1 cellular context compared by ENCODE assay signal in the genomic region with DNA sequence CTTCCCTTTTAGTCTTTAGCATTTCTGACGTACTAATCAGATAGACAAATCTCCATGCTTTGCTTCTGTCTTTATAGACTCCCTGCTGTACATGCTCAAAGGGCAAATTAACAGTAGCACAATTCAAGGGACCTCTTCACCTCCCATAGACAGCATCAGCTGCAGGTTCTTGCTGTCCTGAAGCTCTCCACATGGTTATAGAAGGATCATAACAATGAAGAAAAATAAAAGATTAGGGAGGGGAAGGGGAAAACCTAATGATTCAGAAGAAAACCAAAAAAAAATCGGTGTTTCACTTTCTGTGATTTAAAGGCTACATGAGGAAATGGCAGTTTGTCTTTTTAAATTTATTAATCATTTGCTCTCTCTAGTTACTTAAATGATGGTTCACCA.
TF ChIP-seq lines count a peak whose summit lies in the region.

No MANE protein-coding gene starts in this region.

TF ChIP-seq in GM12878, 131 proteins besides CTCF, POLR2A, EP300 and RAD21 (continued from another document):
- TF ChIP-seq, protein P1, sequence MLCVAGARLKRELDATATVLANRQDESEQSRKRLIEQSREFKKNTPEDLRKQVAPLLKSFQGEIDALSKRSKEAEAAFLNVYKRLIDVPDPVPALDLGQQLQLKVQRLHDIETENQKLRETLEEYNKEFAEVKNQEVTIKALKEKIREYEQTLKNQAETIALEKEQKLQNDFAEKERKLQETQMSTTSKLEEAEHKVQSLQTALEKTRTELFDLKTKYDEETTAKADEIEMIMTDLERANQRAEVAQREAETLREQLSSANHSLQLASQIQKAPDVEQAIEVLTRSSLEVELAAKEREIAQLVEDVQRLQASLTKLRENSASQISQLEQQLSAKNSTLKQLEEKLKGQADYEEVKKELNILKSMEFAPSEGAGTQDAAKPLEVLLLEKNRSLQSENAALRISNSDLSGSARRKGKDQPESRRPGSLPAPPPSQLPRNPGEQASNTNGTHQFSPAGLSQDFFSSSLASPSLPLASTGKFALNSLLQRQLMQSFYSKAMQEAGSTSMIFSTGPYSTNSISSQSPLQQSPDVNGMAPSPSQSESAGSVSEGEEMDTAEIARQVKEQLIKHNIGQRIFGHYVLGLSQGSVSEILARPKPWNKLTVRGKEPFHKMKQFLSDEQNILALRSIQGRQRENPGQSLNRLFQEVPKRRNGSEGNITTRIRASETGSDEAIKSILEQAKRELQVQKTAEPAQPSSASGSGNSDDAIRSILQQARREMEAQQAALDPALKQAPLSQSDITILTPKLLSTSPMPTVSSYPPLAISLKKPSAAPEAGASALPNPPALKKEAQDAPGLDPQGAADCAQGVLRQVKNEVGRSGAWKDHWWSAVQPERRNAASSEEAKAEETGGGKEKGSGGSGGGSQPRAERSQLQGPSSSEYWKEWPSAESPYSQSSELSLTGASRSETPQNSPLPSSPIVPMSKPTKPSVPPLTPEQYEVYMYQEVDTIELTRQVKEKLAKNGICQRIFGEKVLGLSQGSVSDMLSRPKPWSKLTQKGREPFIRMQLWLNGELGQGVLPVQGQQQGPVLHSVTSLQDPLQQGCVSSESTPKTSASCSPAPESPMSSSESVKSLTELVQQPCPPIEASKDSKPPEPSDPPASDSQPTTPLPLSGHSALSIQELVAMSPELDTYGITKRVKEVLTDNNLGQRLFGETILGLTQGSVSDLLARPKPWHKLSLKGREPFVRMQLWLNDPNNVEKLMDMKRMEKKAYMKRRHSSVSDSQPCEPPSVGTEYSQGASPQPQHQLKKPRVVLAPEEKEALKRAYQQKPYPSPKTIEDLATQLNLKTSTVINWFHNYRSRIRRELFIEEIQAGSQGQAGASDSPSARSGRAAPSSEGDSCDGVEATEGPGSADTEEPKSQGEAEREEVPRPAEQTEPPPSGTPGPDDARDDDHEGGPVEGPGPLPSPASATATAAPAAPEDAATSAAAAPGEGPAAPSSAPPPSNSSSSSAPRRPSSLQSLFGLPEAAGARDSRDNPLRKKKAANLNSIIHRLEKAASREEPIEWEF (IDR thresholded peaks at IDR 0.05; ENCODE audit: insufficient replicate concordance, low read depth, low read length): peak; percentile 65
- TF ChIP-seq ETV6 (conservative IDR thresholded peaks at IDR 0.05 in 1 of 2, IDR thresholded peaks at IDR 0.05 in 1 of 2; ENCODE audit: borderline replicate concordance in 1 of 2, low read depth in 1 of 2) (no peak), RELA (IDR thresholded peaks at IDR 0.05; ENCODE audit: borderline replicate concordance, partially characterized antibody) (peak; percentile 25), MYB (IDR thresholded peaks at IDR 0.05; ENCODE audit: borderline replicate concordance, low read depth, low read length) (no peak), TCF3 (IDR thresholded peaks at IDR 0.05; ENCODE audit: borderline replicate concordance, insufficient read depth, low read depth, low read length) (no peak), TBL1XR1 (IDR thresholded peaks at IDR 0.05; ENCODE audit: low read depth, low read length) (no peak), MEF2A (IDR thresholded peaks at IDR 0.05; ENCODE audit: insufficient read depth, low read depth, low read length) (no peak), CHD1 (IDR thresholded peaks at IDR 0.05; ENCODE audit: low read depth, low read length) (no peak), NR2C1 (IDR thresholded peaks at IDR 0.05) (no peak), RUNX3 (IDR thresholded peaks at IDR 0.05; ENCODE audit: low read length) (peak; percentile 39; the same call in 1 of the 2 replicates), CREB1 (IDR thresholded peaks at IDR 0.05; ENCODE audit: low read depth) (no peak), ZNF622 (IDR thresholded peaks at IDR 0.05) (no peak), CEBPB (IDR thresholded peaks at IDR 0.05; ENCODE audit: borderline replicate concordance in 1 of 2, low read depth in 2 of 2, low read length in 2 of 2) (no peak), ESRRA (IDR thresholded peaks at IDR 0.05; ENCODE audit: low read length) (no peak), YBX1 (IDR thresholded peaks at IDR 0.05) (no peak), SP1 (IDR thresholded peaks at IDR 0.05; ENCODE audit: low read depth, low read length) (no peak)
- TF ChIP-seq, protein P2, sequence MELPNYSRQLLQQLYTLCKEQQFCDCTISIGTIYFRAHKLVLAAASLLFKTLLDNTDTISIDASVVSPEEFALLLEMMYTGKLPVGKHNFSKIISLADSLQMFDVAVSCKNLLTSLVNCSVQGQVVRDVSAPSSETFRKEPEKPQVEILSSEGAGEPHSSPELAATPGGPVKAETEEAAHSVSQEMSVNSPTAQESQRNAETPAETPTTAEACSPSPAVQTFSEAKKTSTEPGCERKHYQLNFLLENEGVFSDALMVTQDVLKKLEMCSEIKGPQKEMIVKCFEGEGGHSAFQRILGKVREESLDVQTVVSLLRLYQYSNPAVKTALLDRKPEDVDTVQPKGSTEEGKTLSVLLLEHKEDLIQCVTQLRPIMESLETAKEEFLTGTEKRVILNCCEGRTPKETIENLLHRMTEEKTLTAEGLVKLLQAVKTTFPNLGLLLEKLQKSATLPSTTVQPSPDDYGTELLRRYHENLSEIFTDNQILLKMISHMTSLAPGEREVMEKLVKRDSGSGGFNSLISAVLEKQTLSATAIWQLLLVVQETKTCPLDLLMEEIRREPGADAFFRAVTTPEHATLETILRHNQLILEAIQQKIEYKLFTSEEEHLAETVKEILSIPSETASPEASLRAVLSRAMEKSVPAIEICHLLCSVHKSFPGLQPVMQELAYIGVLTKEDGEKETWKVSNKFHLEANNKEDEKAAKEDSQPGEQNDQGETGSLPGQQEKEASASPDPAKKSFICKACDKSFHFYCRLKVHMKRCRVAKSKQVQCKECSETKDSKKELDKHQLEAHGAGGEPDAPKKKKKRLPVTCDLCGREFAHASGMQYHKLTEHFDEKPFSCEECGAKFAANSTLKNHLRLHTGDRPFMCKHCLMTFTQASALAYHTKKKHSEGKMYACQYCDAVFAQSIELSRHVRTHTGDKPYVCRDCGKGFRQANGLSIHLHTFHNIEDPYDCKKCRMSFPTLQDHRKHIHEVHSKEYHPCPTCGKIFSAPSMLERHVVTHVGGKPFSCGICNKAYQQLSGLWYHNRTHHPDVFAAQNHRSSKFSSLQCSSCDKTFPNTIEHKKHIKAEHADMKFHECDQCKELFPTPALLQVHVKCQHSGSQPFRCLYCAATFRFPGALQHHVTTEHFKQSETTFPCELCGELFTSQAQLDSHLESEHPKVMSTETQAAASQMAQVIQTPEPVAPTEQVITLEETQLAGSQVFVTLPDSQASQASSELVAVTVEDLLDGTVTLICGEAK (IDR thresholded peaks at IDR 0.05; ENCODE audit: borderline replicate concordance): no peak
- TF ChIP-seq, protein P3, sequence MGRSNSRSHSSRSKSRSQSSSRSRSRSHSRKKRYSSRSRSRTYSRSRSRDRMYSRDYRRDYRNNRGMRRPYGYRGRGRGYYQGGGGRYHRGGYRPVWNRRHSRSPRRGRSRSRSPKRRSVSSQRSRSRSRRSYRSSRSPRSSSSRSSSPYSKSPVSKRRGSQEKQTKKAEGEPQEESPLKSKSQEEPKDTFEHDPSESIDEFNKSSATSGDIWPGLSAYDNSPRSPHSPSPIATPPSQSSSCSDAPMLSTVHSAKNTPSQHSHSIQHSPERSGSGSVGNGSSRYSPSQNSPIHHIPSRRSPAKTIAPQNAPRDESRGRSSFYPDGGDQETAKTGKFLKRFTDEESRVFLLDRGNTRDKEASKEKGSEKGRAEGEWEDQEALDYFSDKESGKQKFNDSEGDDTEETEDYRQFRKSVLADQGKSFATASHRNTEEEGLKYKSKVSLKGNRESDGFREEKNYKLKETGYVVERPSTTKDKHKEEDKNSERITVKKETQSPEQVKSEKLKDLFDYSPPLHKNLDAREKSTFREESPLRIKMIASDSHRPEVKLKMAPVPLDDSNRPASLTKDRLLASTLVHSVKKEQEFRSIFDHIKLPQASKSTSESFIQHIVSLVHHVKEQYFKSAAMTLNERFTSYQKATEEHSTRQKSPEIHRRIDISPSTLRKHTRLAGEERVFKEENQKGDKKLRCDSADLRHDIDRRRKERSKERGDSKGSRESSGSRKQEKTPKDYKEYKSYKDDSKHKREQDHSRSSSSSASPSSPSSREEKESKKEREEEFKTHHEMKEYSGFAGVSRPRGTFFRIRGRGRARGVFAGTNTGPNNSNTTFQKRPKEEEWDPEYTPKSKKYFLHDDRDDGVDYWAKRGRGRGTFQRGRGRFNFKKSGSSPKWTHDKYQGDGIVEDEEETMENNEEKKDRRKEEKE (IDR thresholded peaks at IDR 0.05): no peak
- TF ChIP-seq, protein P4, sequence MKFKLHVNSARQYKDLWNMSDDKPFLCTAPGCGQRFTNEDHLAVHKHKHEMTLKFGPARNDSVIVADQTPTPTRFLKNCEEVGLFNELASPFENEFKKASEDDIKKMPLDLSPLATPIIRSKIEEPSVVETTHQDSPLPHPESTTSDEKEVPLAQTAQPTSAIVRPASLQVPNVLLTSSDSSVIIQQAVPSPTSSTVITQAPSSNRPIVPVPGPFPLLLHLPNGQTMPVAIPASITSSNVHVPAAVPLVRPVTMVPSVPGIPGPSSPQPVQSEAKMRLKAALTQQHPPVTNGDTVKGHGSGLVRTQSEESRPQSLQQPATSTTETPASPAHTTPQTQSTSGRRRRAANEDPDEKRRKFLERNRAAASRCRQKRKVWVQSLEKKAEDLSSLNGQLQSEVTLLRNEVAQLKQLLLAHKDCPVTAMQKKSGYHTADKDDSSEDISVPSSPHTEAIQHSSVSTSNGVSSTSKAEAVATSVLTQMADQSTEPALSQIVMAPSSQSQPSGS (IDR thresholded peaks at IDR 0.05; ENCODE audit: low read length): no peak
- TF ChIP-seq, protein P5, sequence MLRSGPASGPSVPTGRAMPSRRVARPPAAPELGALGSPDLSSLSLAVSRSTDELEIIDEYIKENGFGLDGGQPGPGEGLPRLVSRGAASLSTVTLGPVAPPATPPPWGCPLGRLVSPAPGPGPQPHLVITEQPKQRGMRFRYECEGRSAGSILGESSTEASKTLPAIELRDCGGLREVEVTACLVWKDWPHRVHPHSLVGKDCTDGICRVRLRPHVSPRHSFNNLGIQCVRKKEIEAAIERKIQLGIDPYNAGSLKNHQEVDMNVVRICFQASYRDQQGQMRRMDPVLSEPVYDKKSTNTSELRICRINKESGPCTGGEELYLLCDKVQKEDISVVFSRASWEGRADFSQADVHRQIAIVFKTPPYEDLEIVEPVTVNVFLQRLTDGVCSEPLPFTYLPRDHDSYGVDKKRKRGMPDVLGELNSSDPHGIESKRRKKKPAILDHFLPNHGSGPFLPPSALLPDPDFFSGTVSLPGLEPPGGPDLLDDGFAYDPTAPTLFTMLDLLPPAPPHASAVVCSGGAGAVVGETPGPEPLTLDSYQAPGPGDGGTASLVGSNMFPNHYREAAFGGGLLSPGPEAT (IDR thresholded peaks at IDR 0.05; ENCODE audit: low read depth): peak; percentile 71; the same call in 1 of the 2 replicates
